Comparison of ENCODE assay signal across 12 cellular contexts in genomic region chr13:61255035-61255796, GRCh38.
A peak's percentile ranks its signal among the peaks of the same experiment; 100 is the strongest.
DNase-seq lines count a peak whose midpoint lies in the region; ATAC-seq and TF ChIP-seq lines count a peak whose summit lies in the region.
"Had no signal": no experiment of that assay in that cellular context is flagged by ENCODE, and none has a peak within 500 bp of the region (broad histone marks: within the 10 kb centered on the region; RNA-seq: fewer than 3 reads in every experiment).

No MANE protein-coding gene starts in this region.

- H3K27me3 ChIP-seq in cardiac muscle cell, result no peaks in the 10 kb centered on the region
- H3K27me3 ChIP-seq in heart left ventricle, result no peaks in the 10 kb centered on the region

- POLR2A ChIA-PET in T-cell (lab: Charles Lee), result no interaction called here
- POLR2A ChIA-PET in activated CD4-positive, alpha-beta T cell treated with anti-CD3 and anti-CD28 coated beads, Interleukin-2, amount 10 ng/mL, durations not matched to agents 7 days and 5 days (lab: Charles Lee), result no interaction called here

- DNase-seq in cardiac muscle cell (ENCODE audit: low read depth in 1 of 2, low spot score in 1 of 2), result peak; percentile 23 to 30
- no peak for DNase-seq in heart left ventricle
- peak; percentile 2 for DNase-seq in NCI-H460 (ENCODE audit: extremely low read depth, low read depth)
- DNase-seq in cardiac fibroblast (ENCODE audit: low read depth in 2 of 2), result peak; percentile 7 to 8
- DNase-seq in renal cortical epithelial cell (ENCODE audit: low read depth), result peak; percentile 9
- no peak for DNase-seq in T-cell
- no peak for DNase-seq in activated CD4-positive, alpha-beta T cell treated with anti-CD3 and anti-CD28 coated beads, Interleukin-2, amount 10 ng/mL, durations not matched to agents 7 days and 5 days
- DNase-seq: central memory CD4-positive, alpha-beta T cell; NCI-H446 treated with DMSO at 0.1 percent for 48 hours had no signal

- no peaks in the 10 kb centered on the region for H3K36me3 ChIP-seq in cardiac muscle cell
- H3K36me3 ChIP-seq in heart left ventricle, result no peaks in the 10 kb centered on the region

- no peak overlapping the region for H3K4me3 ChIP-seq in cardiac muscle cell
- H3K4me3 ChIP-seq in heart left ventricle, result no peak overlapping the region
- no peak overlapping the region for H3K4me3 ChIP-seq in cardiac fibroblast (replicated peaks in 1 of 2; ENCODE audit: low read depth in 2 of 2, low read length in 2 of 2)

- no peak for TF ChIP-seq POLR2A in heart left ventricle (IDR thresholded peaks at IDR 0.05)

- H3K27ac ChIP-seq in cardiac muscle cell (no peak overlapping the region), heart left ventricle (no peak overlapping the region)

- H3K9me3 Mint-ChIP-seq in T-cell, result peaks cover 9 to 15% (median 13%) of the 10 kb centered on the region in 3 donors
- H3K9me3 Mint-ChIP-seq in activated CD4-positive, alpha-beta T cell treated with anti-CD3 and anti-CD28 coated beads, Interleukin-2, amount 10 ng/mL, durations not matched to agents 7 days and 5 days, result no peaks in the 10 kb centered on the region

- H3K27me3 Mint-ChIP-seq in T-cell, result no peaks in the 10 kb centered on the region
- H3K27me3 Mint-ChIP-seq in activated CD4-positive, alpha-beta T cell treated with anti-CD3 and anti-CD28 coated beads, Interleukin-2, amount 10 ng/mL, durations not matched to agents 7 days and 5 days, result no peaks in the 10 kb centered on the region

- intact Hi-C loops in heart left ventricle (cut with DNase I), result loop anchor here in 1 of 10 donors (5.0 kb wide), 1 partner anchor 598 kb away; no protein-coding TSS in a partner anchor

- ATAC-seq in heart left ventricle (no peak), T-cell (replicated peaks in 1 of 4) (no peak), HG02840 (IDR thresholded peaks at IDR 0.05; ENCODE audit: low FRiP score, unreplicated experiment) (no peak)
- ATAC-seq: SK-N-SH treated with all-trans-retinoic acid at 6 μM for 48 hours had no signal

- no peaks in the 10 kb centered on the region for H3K4me1 ChIP-seq in cardiac muscle cell (ENCODE audit: low read depth)
- H3K4me1 ChIP-seq in heart left ventricle, result no peaks in the 10 kb centered on the region

- no peaks in the 10 kb centered on the region for H3K36me3 Mint-ChIP-seq in T-cell
- no peaks in the 10 kb centered on the region for H3K36me3 Mint-ChIP-seq in activated CD4-positive, alpha-beta T cell treated with anti-CD3 and anti-CD28 coated beads, Interleukin-2, amount 10 ng/mL, durations not matched to agents 7 days and 5 days (ENCODE audit: low read depth)
- H3K36me3 Mint-ChIP-seq: CD14-positive monocyte had no signal

- no peaks in the 10 kb centered on the region for H3K9me3 ChIP-seq in cardiac muscle cell (ENCODE audit: low read depth)
- H3K9me3 ChIP-seq in heart left ventricle, result no peaks in the 10 kb centered on the region

- CTCF ChIA-PET in T-cell (lab: Charles Lee), result interaction anchor here in 1 of 2 donors (0.6 kb wide), 1 partner anchor 9 kb away, joined by 5 read pairs; no protein-coding TSS in a partner anchor
- CTCF ChIA-PET in activated CD4-positive, alpha-beta T cell treated with anti-CD3 and anti-CD28 coated beads, Interleukin-2, amount 10 ng/mL, durations not matched to agents 7 days and 5 days (lab: Charles Lee), result no interaction called here

- TF ChIP-seq CTCF in cardiac muscle cell (IDR thresholded peaks at IDR 0.05; ENCODE audit: low read depth, low read length) (peak; percentile 32), heart left ventricle (IDR thresholded peaks at IDR 0.05) (peak in 3 of 12 donors; percentile 14 to 15 (median 15)), cardiac fibroblast (IDR thresholded peaks at IDR 0.05; ENCODE audit: low read depth, low read length) (peak; percentile 27)

- H3K27ac Mint-ChIP-seq in T-cell, result no peak overlapping the region
- no peak overlapping the region for H3K27ac Mint-ChIP-seq in activated CD4-positive, alpha-beta T cell treated with anti-CD3 and anti-CD28 coated beads, Interleukin-2, amount 10 ng/mL, durations not matched to agents 7 days and 5 days
- H3K27ac Mint-ChIP-seq: CD14-positive monocyte had no signal

- H3K4me3 Mint-ChIP-seq in T-cell, result no peak overlapping the region
- H3K4me3 Mint-ChIP-seq in activated CD4-positive, alpha-beta T cell treated with anti-CD3 and anti-CD28 coated beads, Interleukin-2, amount 10 ng/mL, durations not matched to agents 7 days and 5 days, result no peak overlapping the region
- H3K4me3 Mint-ChIP-seq: CD14-positive monocyte had no signal

- 57 to 67% (median 61%) methylated on average over 4 of the region's 4 CpGs for WGBS in heart left ventricle, 4 donors

- no peaks in the 10 kb centered on the region for H3K4me1 Mint-ChIP-seq in T-cell
- no peaks in the 10 kb centered on the region for H3K4me1 Mint-ChIP-seq in activated CD4-positive, alpha-beta T cell treated with anti-CD3 and anti-CD28 coated beads, Interleukin-2, amount 10 ng/mL, durations not matched to agents 7 days and 5 days
- H3K4me1 Mint-ChIP-seq: CD14-positive monocyte had no signal

Comparison
In these comparisons a context has a peak if more than half of its experiments do, and no peak if none do; other contexts are left out.
1. DNase-seq: peak in cardiac muscle cell (2 of 2), NCI-H460 (single experiment), cardiac fibroblast (2 of 2) and renal cortical epithelial cell (single experiment); none in heart left ventricle (0 of 5), T-cell (0 of 34) and activated CD4-positive, alpha-beta T cell treated with anti-CD3 and anti-CD28 coated beads, Interleukin-2, amount 10 ng/mL, durations not matched to agents 7 days and 5 days (single experiment).